18 cellular contexts compared by ENCODE assay signal in genomic region chr4:176601156-176601555, GRCh38.
"Had no signal": no experiment of that assay in that cellular context is flagged by ENCODE, and none has a peak within 500 bp of the region (broad histone marks: within the 10 kb centered on the region; RNA-seq: fewer than 3 reads in every experiment).

No MANE protein-coding gene starts in this region.

- H3K4me1 ChIP-seq: gastrocnemius medialis, heart right ventricle, left lung, psoas muscle, right lobe of liver, spleen had no signal

- DNase-seq: activated CD4-positive, alpha-beta memory T cell treated with anti-CD3 and anti-CD28 coated beads for 36 hours; activated CD4-positive, alpha-beta T cell treated with anti-CD3 and anti-CD28 coated beads for 1 hour; activated T-cell treated with anti-CD3 and anti-CD28 coated beads, Interleukin-2, amount 50 U/mL, for 72 hours; amygdala; dorsolateral prefrontal cortex; gastrocnemius medialis; heart right ventricle; occipital lobe; psoas muscle; right lobe of liver; spleen; stimulated activated CD4-positive, alpha-beta T cell treated with anti-CD3 and anti-CD28 coated beads, Interleukin-2, amount 100 ng/mL, for 24 hours; stimulated activated naive CD4-positive, alpha-beta T cell treated with Interleukin-2 at 50 U/mL for 16 hours; trophoblast cell had no signal

- ATAC-seq: activated naive CD4-positive, alpha-beta T cell treated with anti-CD3 and anti-CD28 coated beads, Interleukin-2, amount 50 U/mL, for 72 hours; activated T-cell treated with anti-CD3 and anti-CD28 coated beads, Interleukin-2, amount 50 U/mL, for 72 hours; gastrocnemius medialis; heart right ventricle; left lung; psoas muscle; right lobe of liver had no signal

- H3K9me3 ChIP-seq: gastrocnemius medialis, right lobe of liver had no signal

- FAIRE-seq: bronchial epithelial cell, keratinocyte had no signal

- H3K36me3 ChIP-seq: gastrocnemius medialis, heart right ventricle, left lung, right lobe of liver, spleen had no signal

- H3K4me3 ChIP-seq: dorsolateral prefrontal cortex, gastrocnemius medialis, heart right ventricle, left lung, psoas muscle, right lobe of liver, spleen had no signal

- H3K27me3 ChIP-seq: dorsolateral prefrontal cortex, gastrocnemius medialis, heart right ventricle, left lung, right lobe of liver, spleen had no signal

- H3K27ac ChIP-seq: dorsolateral prefrontal cortex, gastrocnemius medialis, heart right ventricle, left lung, psoas muscle, right lobe of liver, spleen had no signal
